ENCODE assay signal across 12 cellular contexts in the genomic region with DNA sequence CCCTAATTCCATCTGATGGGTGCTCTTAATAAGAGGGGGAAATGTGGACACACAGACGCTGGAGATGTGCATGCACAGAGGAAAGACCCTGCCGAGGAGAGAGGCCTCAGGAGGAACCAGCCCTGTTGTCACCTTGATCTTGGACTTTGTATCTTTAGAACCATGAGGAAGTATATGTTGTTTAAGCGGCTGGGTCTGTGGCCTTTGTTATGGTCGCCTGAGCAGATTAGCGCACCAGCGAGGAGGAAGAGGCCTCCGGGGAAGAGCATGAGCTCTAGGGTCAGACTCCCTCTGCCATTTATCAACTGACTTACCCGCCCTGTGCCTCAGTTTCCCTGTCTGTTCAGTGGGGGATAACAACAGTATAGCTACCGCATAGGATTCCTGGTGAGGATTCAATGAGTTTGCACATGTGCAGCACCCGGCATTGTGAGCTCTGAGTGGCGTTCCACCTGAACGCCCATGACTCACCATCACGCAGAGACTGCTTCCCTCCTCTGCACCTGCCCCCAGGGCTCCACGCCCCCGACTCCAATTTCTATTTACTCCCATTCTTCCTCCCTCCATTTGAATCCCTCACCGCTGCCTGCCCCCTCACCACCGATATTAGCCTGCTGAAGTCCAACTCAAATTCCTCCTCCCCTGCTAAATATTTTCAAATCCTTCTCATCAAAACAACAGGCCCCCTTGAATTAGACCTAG.
DNase-seq lines count a peak whose midpoint lies in the region; ATAC-seq, FAIRE-seq and TF ChIP-seq lines count a peak whose summit lies in the region.
"Had no signal": no experiment of that assay in that cellular context is flagged by ENCODE, and none has a peak within 500 bp of the region (broad histone marks: within the 10 kb centered on the region; RNA-seq: fewer than 3 reads in every experiment).

No MANE protein-coding gene starts in this region.

- no peak for TF ChIP-seq CTCF in pancreas (IDR thresholded peaks at IDR 0.05)

- 75 to 80% methylated on average over 17 of the region's 17 CpGs for WGBS in pancreas, 2 donors

- intact Hi-C loops in sciatic nerve (cut with DNase I) (no loop called here), pancreas (cut with DNase I) (no loop called here)

- DNase-seq in KBM-7 (peak; percentile 37), NCI-H526 (lab: John Stamatoyannopoulos, UW) (peak; percentile 53 to 75), sciatic nerve (ENCODE audit: low spot score) (peak; percentile 33), pancreas (no peak)
- no peak for DNase-seq in effector memory CD8-positive, alpha-beta T cell
- DNase-seq in activated CD8-positive, alpha-beta T cell treated with anti-CD3 and anti-CD28 coated beads, Interleukin-2, amount 10 ng/mL, durations not matched to agents 7 days and 5 days = no peak
- DNase-seq: activated naive CD8-positive, alpha-beta T cell treated with anti-CD3 and anti-CD28 coated beads, Interleukin-2, amount 50 U/mL, for 24 hours; EL; NCI-H82 had no signal

- no peaks in the 10 kb centered on the region for H3K27me3 ChIP-seq in pancreas

- H3K27ac ChIP-seq in pancreas = no peak overlapping the region

- no peak overlapping the region for H3K4me3 Mint-ChIP-seq in effector memory CD8-positive, alpha-beta T cell
- H3K4me3 Mint-ChIP-seq in activated CD8-positive, alpha-beta T cell treated with anti-CD3 and anti-CD28 coated beads, Interleukin-2, amount 10 ng/mL, durations not matched to agents 7 days and 5 days = no peak overlapping the region
- H3K4me3 Mint-ChIP-seq: activated naive CD8-positive, alpha-beta T cell treated with anti-CD3 and anti-CD28 coated beads, Interleukin-2, amount 50 U/mL, for 24 hours; T-helper 2 cell treated with Interferon-gamma antibody and Interleukin-4, amounts not matched to agents 5 μg/mL and 100 μg/mL, for 36 hours had no signal

- FAIRE-seq in pancreas (lab: Jason Lieb, UNC) = no peak

- H3K27me3 Mint-ChIP-seq in effector memory CD8-positive, alpha-beta T cell = peaks cover 27 to 56% of the 10 kb centered on the region in 2 donors
- H3K27me3 Mint-ChIP-seq in activated CD8-positive, alpha-beta T cell treated with anti-CD3 and anti-CD28 coated beads, Interleukin-2, amount 10 ng/mL, durations not matched to agents 7 days and 5 days (ENCODE audit: low read depth) = no peaks in the 10 kb centered on the region
- H3K27me3 Mint-ChIP-seq: activated naive CD8-positive, alpha-beta T cell treated with anti-CD3 and anti-CD28 coated beads, Interleukin-2, amount 50 U/mL, for 24 hours had no signal

- H3K9me3 ChIP-seq in pancreas = no peaks in the 10 kb centered on the region

- H3K27ac Mint-ChIP-seq in effector memory CD8-positive, alpha-beta T cell = peak overlapping the region; percentile 59 to 77
- no peak overlapping the region for H3K27ac Mint-ChIP-seq in activated CD8-positive, alpha-beta T cell treated with anti-CD3 and anti-CD28 coated beads, Interleukin-2, amount 10 ng/mL, durations not matched to agents 7 days and 5 days
- H3K27ac Mint-ChIP-seq: activated naive CD8-positive, alpha-beta T cell treated with anti-CD3 and anti-CD28 coated beads, Interleukin-2, amount 50 U/mL, for 24 hours; T-helper 2 cell treated with Interferon-gamma antibody and Interleukin-4, amounts not matched to agents 5 μg/mL and 100 μg/mL, for 36 hours had no signal

- in situ Hi-C loops in KBM-7 (cut with MboI; ENCODE audit: low pct_unique_long_range_greater_than_20kb, low sequenced_read_pairs) = no loop called here

- H3K4me1 Mint-ChIP-seq in effector memory CD8-positive, alpha-beta T cell (ENCODE audit: low read depth in 2 of 2) = no peaks in the 10 kb centered on the region
- no peaks in the 10 kb centered on the region for H3K4me1 Mint-ChIP-seq in activated CD8-positive, alpha-beta T cell treated with anti-CD3 and anti-CD28 coated beads, Interleukin-2, amount 10 ng/mL, durations not matched to agents 7 days and 5 days (ENCODE audit: low read depth)
- H3K4me1 Mint-ChIP-seq: activated naive CD8-positive, alpha-beta T cell treated with anti-CD3 and anti-CD28 coated beads, Interleukin-2, amount 50 U/mL, for 24 hours had no signal

- no peaks in the 10 kb centered on the region for H3K36me3 ChIP-seq in pancreas

- no peak overlapping the region for H3K4me3 ChIP-seq in pancreas

- no peak for ATAC-seq in effector memory CD8-positive, alpha-beta T cell (replicated peaks)
- ATAC-seq in sciatic nerve (no peak), GM18519 (IDR thresholded peaks at IDR 0.05; ENCODE audit: low FRiP score, unreplicated experiment) (no peak), pancreas (no peak)
- no peak for ATAC-seq in activated CD8-positive, alpha-beta T cell treated with anti-CD3 and anti-CD28 coated beads, Interleukin-2, amount 10 ng/mL, durations not matched to agents 7 days and 5 days
- ATAC-seq: activated naive CD8-positive, alpha-beta T cell treated with anti-CD3 and anti-CD28 coated beads, Interleukin-2, amount 50 U/mL, for 24 hours; right cardiac atrium had no signal

- POLR2A ChIA-PET in activated CD8-positive, alpha-beta T cell treated with anti-CD3 and anti-CD28 coated beads, Interleukin-2, amount 10 ng/mL, durations not matched to agents 7 days and 5 days (lab: Charles Lee) = interaction anchor here (0.6 kb wide), 1 partner anchor 137 kb away, joined by 3 read pairs; no protein-coding TSS in a partner anchor

- H3K4me1 ChIP-seq in pancreas = no peaks in the 10 kb centered on the region

- CTCF ChIA-PET in activated CD8-positive, alpha-beta T cell treated with anti-CD3 and anti-CD28 coated beads, Interleukin-2, amount 10 ng/mL, durations not matched to agents 7 days and 5 days (lab: Charles Lee) = no interaction called here

- H3K36me3 Mint-ChIP-seq in effector memory CD8-positive, alpha-beta T cell (ENCODE audit: insufficient read depth) = no peaks in the 10 kb centered on the region
- H3K36me3 Mint-ChIP-seq in activated CD8-positive, alpha-beta T cell treated with anti-CD3 and anti-CD28 coated beads, Interleukin-2, amount 10 ng/mL, durations not matched to agents 7 days and 5 days (ENCODE audit: low read depth) = no peaks in the 10 kb centered on the region

- peaks cover 0 to 9% of the 10 kb centered on the region in 2 donors for H3K9me3 Mint-ChIP-seq in effector memory CD8-positive, alpha-beta T cell
- H3K9me3 Mint-ChIP-seq in activated CD8-positive, alpha-beta T cell treated with anti-CD3 and anti-CD28 coated beads, Interleukin-2, amount 10 ng/mL, durations not matched to agents 7 days and 5 days (ENCODE audit: insufficient read depth) = no peaks in the 10 kb centered on the region
- H3K9me3 Mint-ChIP-seq: T-helper 2 cell treated with Interferon-gamma antibody and Interleukin-4, amounts not matched to agents 5 μg/mL and 100 μg/mL, for 36 hours had no signal

Comparison
In these comparisons a context has a peak if more than half of its experiments do, and no peak if none do; other contexts are left out.
1. DNase-seq: peak in KBM-7 (single experiment), NCI-H526 (2 of 2) and sciatic nerve (single experiment); none in effector memory CD8-positive, alpha-beta T cell (0 of 3), pancreas (0 of 6) and activated CD8-positive, alpha-beta T cell treated with anti-CD3 and anti-CD28 coated beads, Interleukin-2, amount 10 ng/mL, durations not matched to agents 7 days and 5 days (single experiment).